Comparison of ENCODE assay signal across 1 cellular context in genomic region chr12:92928431-92928961, GRCh38.
TF ChIP-seq lines count a peak whose summit lies in the region.

No MANE protein-coding gene starts in this region.

TF ChIP-seq in HepG2, 621 proteins besides CTCF, POLR2A, EP300 and RAD21 (continued from another document):
- 0 out of 2 replicates have a peak, but pooled peaks have one; percentile 34 for TF ChIP-seq ZFP91 (CRISPR knock-in tag; IDR thresholded peaks at IDR 0.05; ENCODE audit: borderline replicate concordance)
- 0 out of 2 replicates have a peak, but pooled peaks have one; percentile 7 for TF ChIP-seq ARID4A (CRISPR knock-in tag; IDR thresholded peaks at IDR 0.05; ENCODE audit: borderline replicate concordance)
- no peak for TF ChIP-seq SMARCC2 (IDR thresholded peaks at IDR 0.05)
- TF ChIP-seq SOX13 (IDR thresholded peaks at IDR 0.05): no peak
- TF ChIP-seq SOX13 (CRISPR knock-in tag; conservative IDR thresholded peaks at IDR 0.05 in 1 of 2, IDR thresholded peaks at IDR 0.05 in 1 of 2): no peak
- TF ChIP-seq, protein P1, sequence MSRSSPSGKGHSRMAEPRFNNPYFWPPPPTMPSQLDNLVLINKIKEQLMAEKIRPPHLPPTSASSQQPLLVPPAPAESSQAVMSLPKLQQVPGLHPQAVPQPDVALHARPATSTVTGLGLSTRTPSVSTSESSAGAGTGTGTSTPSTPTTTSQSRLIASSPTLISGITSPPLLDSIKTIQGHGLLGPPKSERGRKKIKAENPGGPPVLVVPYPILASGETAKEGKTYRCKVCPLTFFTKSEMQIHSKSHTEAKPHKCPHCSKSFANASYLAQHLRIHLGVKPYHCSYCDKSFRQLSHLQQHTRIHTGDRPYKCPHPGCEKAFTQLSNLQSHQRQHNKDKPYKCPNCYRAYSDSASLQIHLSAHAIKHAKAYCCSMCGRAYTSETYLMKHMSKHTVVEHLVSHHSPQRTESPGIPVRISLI (CRISPR knock-in tag; IDR thresholded peaks at IDR 0.05; ENCODE audit: borderline replicate concordance): peak; percentile 5; the same call in 1 of the 2 replicates
- no peak for TF ChIP-seq MED8 (CRISPR knock-in tag; IDR thresholded peaks at IDR 0.05; ENCODE audit: insufficient replicate concordance)
- TF ChIP-seq ZFP82 (CRISPR knock-in tag; IDR thresholded peaks at IDR 0.05; ENCODE audit: borderline replicate concordance): 0 out of 2 replicates have a peak, but pooled peaks have one; percentile 1
- no peak for TF ChIP-seq HINFP (CRISPR knock-in tag; IDR thresholded peaks at IDR 0.05; ENCODE audit: low read depth)
